Comparison of ENCODE assay signal across 1 cellular context in genomic region chr9:14585730-14586473, GRCh38.
A peak's percentile ranks its signal among the peaks of the same experiment; 100 is the strongest.
TF ChIP-seq lines count a peak whose summit lies in the region.

No MANE protein-coding gene starts in this region.

TF ChIP-seq in GM12878, 131 proteins besides CTCF, POLR2A, EP300 and RAD21 (continued from another document):
- TF ChIP-seq BCLAF1 (IDR thresholded peaks at IDR 0.05) (no peak), BMI1 (IDR thresholded peaks at IDR 0.05; ENCODE audit: borderline replicate concordance) (no peak; the same call in 1 of the 2 replicates), MEF2A (IDR thresholded peaks at IDR 0.05; ENCODE audit: insufficient read depth, low read depth, low read length) (no peak), MYC (IDR thresholded peaks at IDR 0.05; ENCODE audit: insufficient read depth, insufficient read length, insufficient replicate concordance, low read length, severe bottlenecking) (no peak), PAX5 (IDR thresholded peaks at IDR 0.05; ENCODE audit: borderline replicate concordance, low read depth, low read length) (peak; percentile 86; the same call in 1 of the 2 replicates), SIN3A (IDR thresholded peaks at IDR 0.05; ENCODE audit: low read depth, low read length) (no peak), SUPT20H (IDR thresholded peaks at IDR 0.05; ENCODE audit: borderline replicate concordance, control insufficient read depth, low read depth, low read length) (no peak), SREBF1 (IDR thresholded peaks at IDR 0.05; ENCODE audit: low read length) (no peak), POU2F2 (IDR thresholded peaks at IDR 0.05; ENCODE audit: borderline replicate concordance, low read depth, low read length) (peak; percentile 72; the same call in 1 of the 3 replicates), CREM (IDR thresholded peaks at IDR 0.05; ENCODE audit: low read depth) (peak; percentile 68), CBX3 (IDR thresholded peaks at IDR 0.05; ENCODE audit: borderline replicate concordance, low read depth) (no peak), CHD1 (IDR thresholded peaks at IDR 0.05; ENCODE audit: low read depth, low read length) (no peak), USF2 (IDR thresholded peaks at IDR 0.05; ENCODE audit: borderline replicate concordance, low read depth, low read length) (no peak), SMC3 (IDR thresholded peaks at IDR 0.05; ENCODE audit: borderline replicate concordance, low read length) (no peak), CHD4 (IDR thresholded peaks at IDR 0.05) (no peak), NKRF (conservative IDR thresholded peaks at IDR 0.05) (no peak), MTA3 (IDR thresholded peaks at IDR 0.05; ENCODE audit: borderline replicate concordance, low read length) (peak; percentile 61; the same call in 1 of the 2 replicates), SP1 (IDR thresholded peaks at IDR 0.05; ENCODE audit: low read depth, low read length) (peak; percentile 32), FOS (IDR thresholded peaks at IDR 0.05; ENCODE audit: borderline replicate concordance, extremely low read depth, insufficient read length) (no peak), BCL11A (IDR thresholded peaks at IDR 0.05; ENCODE audit: low read depth, low read length) (peak; percentile 82), YY1 (IDR thresholded peaks at IDR 0.05; ENCODE audit: low read depth, low read length) (0 out of 2 replicates have a peak, but pooled peaks have one; percentile 48), GATAD2B (conservative IDR thresholded peaks at IDR 0.05; ENCODE audit: low read depth) (no peak), JUNB (IDR thresholded peaks at IDR 0.05) (no peak), GABPA (IDR thresholded peaks at IDR 0.05; ENCODE audit: low read depth) (0 out of 2 replicates have a peak, but pooled peaks have one; percentile 19), SKIL (IDR thresholded peaks at IDR 0.05; ENCODE audit: low read depth, poor library complexity, severe bottlenecking) (peak; percentile 37), NR2C1 (IDR thresholded peaks at IDR 0.05) (no peak), RCOR1 (conservative IDR thresholded peaks at IDR 0.05; ENCODE audit: low read depth, low read length) (no peak), ZBED1 (IDR thresholded peaks at IDR 0.05; ENCODE audit: borderline replicate concordance) (no peak; the same call in 1 of the 2 replicates), NR2F1 (conservative IDR thresholded peaks at IDR 0.05) (no peak), PRDM15 (CRISPR knock-in tag; IDR thresholded peaks at IDR 0.05) (no peak), CEBPZ (IDR thresholded peaks at IDR 0.05; ENCODE audit: low read depth, low read length) (no peak), CUX1 (IDR thresholded peaks at IDR 0.05; ENCODE audit: insufficient replicate concordance, low read depth, low read length) (no peak), ZNF622 (IDR thresholded peaks at IDR 0.05) (no peak), MAX (IDR thresholded peaks at IDR 0.05; ENCODE audit: low read depth, low read length) (no peak), MXI1 (IDR thresholded peaks at IDR 0.05; ENCODE audit: low read depth, low read length) (no peak), TBL1XR1 (IDR thresholded peaks at IDR 0.05; ENCODE audit: low read depth, low read length) (no peak), EED (IDR thresholded peaks at IDR 0.05; ENCODE audit: low read depth) (peak; percentile 78), WRNIP1 (IDR thresholded peaks at IDR 0.05; ENCODE audit: borderline replicate concordance, low read depth, low read length) (no peak)
TF ChIP-seq in GM12878: peak in this region for 32.
